Comparison of ENCODE assay signal across 10 cellular contexts in the genomic region with DNA sequence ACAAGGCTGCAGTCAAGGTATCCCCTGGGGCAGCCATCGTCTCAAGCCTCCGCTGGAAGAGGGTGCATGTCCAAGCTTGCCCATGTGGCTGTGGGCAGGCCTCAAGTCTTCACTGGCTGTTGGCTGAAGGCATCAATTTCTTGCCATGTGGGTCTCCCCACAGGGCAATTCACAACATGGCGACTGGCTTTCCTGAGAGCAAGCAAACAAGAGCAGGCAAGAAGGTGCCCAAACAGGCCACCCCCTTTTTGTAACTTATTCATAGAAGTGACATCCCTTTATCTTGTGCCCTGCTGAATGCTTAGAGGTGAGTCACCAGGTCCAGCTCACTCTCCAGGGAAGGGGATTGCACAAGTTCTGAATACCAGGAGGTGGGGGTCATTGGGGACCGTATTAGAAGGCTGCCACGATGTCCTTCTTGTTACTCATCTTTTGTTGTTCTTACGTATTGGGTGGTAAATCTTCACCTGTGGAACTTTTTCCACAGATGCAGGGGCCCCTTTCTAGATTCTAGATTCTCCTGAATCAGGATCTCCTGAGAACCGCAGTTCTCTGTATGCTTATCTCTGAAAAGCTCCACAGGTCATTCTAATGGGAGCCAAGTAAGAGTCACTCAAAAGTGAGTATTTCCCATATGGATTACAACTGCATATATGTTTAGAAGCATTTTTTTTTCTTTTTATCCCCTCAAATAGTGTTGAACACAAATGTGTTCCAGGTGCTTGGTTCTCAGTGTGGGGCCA. TPM values are rescaled to one million over a fixed set of nuclear protein-coding genes. Genes with fewer than 3 reads are reported as not detected.
DNase-seq lines count a peak whose midpoint lies in the region; FAIRE-seq and TF ChIP-seq lines count a peak whose summit lies in the region.
"Had no signal": no experiment of that assay in that cellular context is flagged by ENCODE, and none has a peak within 500 bp of the region (broad histone marks: within the 10 kb centered on the region; RNA-seq: fewer than 3 reads in every experiment).

No MANE protein-coding gene starts in this region.

- FAIRE-seq in kidney (lab: Jason Lieb, UNC) = no peak

- no peaks in the 10 kb centered on the region for H3K36me3 Mint-ChIP-seq in type B pancreatic cell

- peaks cover 23% of the 10 kb centered on the region for H3K4me1 Mint-ChIP-seq in type B pancreatic cell (ENCODE audit: unreplicated experiment)

- H3K4me1 ChIP-seq in ascending aorta = peaks cover 4 to 16% of the 10 kb centered on the region in 2 donors
- peaks cover 0 to 7% of the 10 kb centered on the region in 2 donors for H3K4me1 ChIP-seq in kidney (ENCODE audit: control insufficient read depth in 1 of 2, insufficient read depth in 1 of 2, low read depth in 1 of 2, low read length in 2 of 2)

- peak overlapping the region; percentile 53 for H3K4me3 Mint-ChIP-seq in type B pancreatic cell

- peaks cover 8% of the 10 kb centered on the region for H3K9me3 Mint-ChIP-seq in type B pancreatic cell

- H3K27ac Mint-ChIP-seq in type B pancreatic cell = peak overlapping the region; percentile 63

- no peaks in the 10 kb centered on the region for H3K27me3 ChIP-seq in ascending aorta
- H3K27me3 ChIP-seq: BLaER1 had no signal

- TF ChIP-seq CTCF in ascending aorta (IDR thresholded peaks at IDR 0.05) = no peak
- TF ChIP-seq CTCF in kidney (IDR thresholded peaks at IDR 0.05; ENCODE audit: borderline replicate concordance, extremely low read depth, insufficient read depth) = no peak
- no peak for TF ChIP-seq CTCF in type B pancreatic cell (conservative IDR thresholded peaks at IDR 0.05)

- intact Hi-C loops in ascending aorta (cut with DNase I) (loop anchor here (1.0 kb wide), 1 partner anchor 10 kb away; no protein-coding TSS in a partner anchor), kidney (cut with DNase I) (no loop called here)

- H3K27ac ChIP-seq in ascending aorta (peak overlapping the region; percentile 38 to 54), kidney (ENCODE audit: low read depth in 2 of 2, low read length in 2 of 2) (peak overlapping the region in 1 of 2 donors; percentile 24)
- H3K27ac ChIP-seq: BLaER1 had no signal

- no peaks in the 10 kb centered on the region for H3K36me3 ChIP-seq in ascending aorta
- H3K36me3 ChIP-seq in kidney (ENCODE audit: control insufficient read depth in 1 of 2, insufficient read depth in 2 of 2, low read length in 2 of 2) = no peaks in the 10 kb centered on the region
- H3K36me3 ChIP-seq: BLaER1 had no signal

- H3K4me3 ChIP-seq in ascending aorta (no peak overlapping the region), kidney (ENCODE audit: low read length in 2 of 2) (no peak overlapping the region)
- H3K4me3 ChIP-seq: BLaER1 had no signal

- H3K9me3 ChIP-seq in ascending aorta (no peaks in the 10 kb centered on the region), kidney (ENCODE audit: control insufficient read depth in 1 of 2, low read length in 2 of 2) (no peaks in the 10 kb centered on the region)

- no peak overlapping the region for H3K9ac ChIP-seq in kidney (ENCODE audit: low read length in 2 of 2)
- H3K9ac ChIP-seq: BLaER1 had no signal

- no peaks in the 10 kb centered on the region for H3K27me3 Mint-ChIP-seq in type B pancreatic cell

- DNase-seq in NCI-H1436 (lab: John Stamatoyannopoulos, UW) (peak; percentile 12), NCI-H1436 treated with DMSO at 0.1 percent for 48 hours (lab: John Stamatoyannopoulos, UW) (no peak), ascending aorta (ENCODE audit: low spot score in 2 of 2) (peak in 1 of 2 donors; percentile 93), kidney (peak; percentile 47), type B pancreatic cell (ENCODE audit: extremely low spot score, unreplicated experiment) (no peak), GDM1 (lab: John Stamatoyannopoulos, UW) (no peak), OCI-M2 (lab: John Stamatoyannopoulos, UW; ENCODE audit: unreplicated experiment) (no peak), SK-N-DZ (ENCODE audit: low spot score) (no peak)
- DNase-seq: activated CD4-positive, CD25-positive, alpha-beta regulatory T cell had no signal

RNA-seq across cellular contexts. Expression of a gene that starts 44.2 kb away (rescaled TPM):
- 237 TPM for total RNA-seq in ascending aorta
- total RNA-seq in kidney = 64.5 TPM
- 7.8 TPM for polyA plus RNA-seq in kidney (ENCODE audit: insufficient read depth, low read depth, low replicate concordance)
- total RNA-seq in type B pancreatic cell (ENCODE audit: low replicate concordance) = 35.7 and 38.0 TPM in 2 replicates
- polyA plus RNA-seq in SK-N-DZ (2014; cell fraction: cytosol; rRNA removed) = 1.8 and 2.1 TPM in 2 replicates
- 1.2 and 3.2 TPM in 2 replicates for polyA plus RNA-seq in SK-N-DZ (2014; cell fraction: nucleus; rRNA removed)

RNA-seq across cellular contexts. Expression of a gene that starts 57.8 kb away (rescaled TPM):
- total RNA-seq in ascending aorta = 433 TPM
- 59.5 TPM for total RNA-seq in kidney
- polyA plus RNA-seq in kidney (ENCODE audit: insufficient read depth, low read depth, low replicate concordance) = 49.6 TPM
- 9.9 and 36.3 TPM in 2 replicates for total RNA-seq in type B pancreatic cell (ENCODE audit: low replicate concordance)
- 41.0 and 47.8 TPM in 2 replicates for polyA plus RNA-seq in SK-N-DZ (2014; cell fraction: cytosol; rRNA removed)
- 37.4 and 46.4 TPM in 2 replicates for polyA plus RNA-seq in SK-N-DZ (2014; cell fraction: nucleus; rRNA removed)

Comparison
In these comparisons a context has a peak if more than half of its experiments do, and no peak if none do; other contexts are left out.
1. DNase-seq: peak in NCI-H1436 (single experiment) and kidney (single experiment); none in NCI-H1436 treated with DMSO at 0.1 percent for 48 hours (single experiment), type B pancreatic cell (single experiment), GDM1 (single experiment), OCI-M2 (single experiment) and SK-N-DZ (single experiment).